In genomic region chr7:70764701-70765208, GRCh38 we compare ENCODE assay signal across 17 cellular contexts.
DNase-seq lines count a peak whose midpoint lies in the region; ATAC-seq and TF ChIP-seq lines count a peak whose summit lies in the region.
"Had no signal": no experiment of that assay in that cellular context is flagged by ENCODE, and none has a peak within 500 bp of the region (broad histone marks: within the 10 kb centered on the region; RNA-seq: fewer than 3 reads in every experiment).

No MANE protein-coding gene starts in this region.

- CTCF ChIA-PET in WTC11 (lab: Charles Lee), result no interaction called here

- H3K36me3 Mint-ChIP-seq in WTC11 (peaks cover 22% of the 10 kb centered on the region), nephron (ENCODE audit: low read depth) (peaks cover 72% of the 10 kb centered on the region), HFFc6 (ENCODE audit: low read depth) (peaks cover 4% of the 10 kb centered on the region; the same call in 1 of the 2 replicates)

- ATAC-seq in GM21526 (IDR thresholded peaks at IDR 0.05; ENCODE audit: low FRiP score, unreplicated experiment) (peak; percentile 14), WTC11 (no peak), GM21390 (IDR thresholded peaks at IDR 0.05; ENCODE audit: unreplicated experiment) (no peak)
- ATAC-seq: HCT116, pancreas had no signal

- no peak for TF ChIP-seq CTCF in GM12865 (IDR thresholded peaks at IDR 0.05; ENCODE audit: insufficient read depth, low read depth, low read length, missing control alignments)
- no peak for TF ChIP-seq CTCF in WTC11 (IDR thresholded peaks at IDR 0.05)
- TF ChIP-seq CTCF in nephron (IDR thresholded peaks at IDR 0.05; ENCODE audit: unreplicated experiment in 3 of 3), result no peak
- TF ChIP-seq CTCF in HFFc6 (IDR thresholded peaks at IDR 0.05), result no peak

- H3K27ac Mint-ChIP-seq in WTC11, result peak overlapping the region; percentile 40
- peak overlapping the region in 2 of 3 experiments; percentile 47 to 80 for H3K27ac Mint-ChIP-seq in nephron
- H3K27ac Mint-ChIP-seq in HFFc6, result no peak overlapping the region

- no peaks in the 10 kb centered on the region for H3K9me3 Mint-ChIP-seq in WTC11
- no peaks in the 10 kb centered on the region for H3K9me3 Mint-ChIP-seq in nephron
- peaks cover 56% of the 10 kb centered on the region for H3K9me3 Mint-ChIP-seq in HFFc6

- H3K4me1 Mint-ChIP-seq in WTC11, result peaks cover 38% of the 10 kb centered on the region
- peaks cover 34% of the 10 kb centered on the region for H3K4me1 Mint-ChIP-seq in nephron
- H3K4me1 Mint-ChIP-seq in HFFc6 (ENCODE audit: low read depth), result no peaks in the 10 kb centered on the region

- POLR2A ChIA-PET in WTC11 (lab: Charles Lee), result no interaction called here

- H3K4me3 ChIP-seq in GM12865 (ENCODE audit: low read depth, low read length), result peak overlapping the region; percentile 67
- H3K4me3 ChIP-seq: adrenal gland; BLaER1 treated with 17β-estradiol and CSF1 and Interleukin-3, amounts not matched to agents 10 nM and 100 nM; left ventricle myocardium inferior; MG63; pancreas; thyroid gland had no signal

- no peaks in the 10 kb centered on the region for H3K27me3 Mint-ChIP-seq in WTC11 (ENCODE audit: low read depth)
- no peaks in the 10 kb centered on the region for H3K27me3 Mint-ChIP-seq in nephron (ENCODE audit: low read depth)
- H3K27me3 Mint-ChIP-seq in HFFc6 (ENCODE audit: insufficient read depth), result no peaks in the 10 kb centered on the region

- peak; percentile 68 for DNase-seq in GM12865 (ENCODE audit: low read depth)
- DNase-seq in WTC11 (ENCODE audit: low spot score), result no peak
- no peak for DNase-seq in Kasumi-1 (lab: John Stamatoyannopoulos, UW)
- DNase-seq in HFFc6, result no peak
- DNase-seq: adrenal gland; DND-41; left ventricle myocardium inferior; MG63; NCI-H1694 treated with DMSO at 0.1 percent for 48 hours; pancreas; stimulated activated CD4-positive, alpha-beta T cell treated with anti-CD3 and anti-CD28 coated beads, Interleukin-4, amount 100 ng/mL, for 1 hour; thyroid gland had no signal

- H3K4me3 Mint-ChIP-seq in WTC11, result no peak overlapping the region
- H3K4me3 Mint-ChIP-seq in nephron, result no peak overlapping the region
- H3K4me3 Mint-ChIP-seq in HFFc6, result no peak overlapping the region

TF ChIP-seq in WTC11, 78 proteins besides CTCF, POLR2A, EP300 and RAD21:
- TF ChIP-seq PREB (CRISPR knock-in tag; IDR thresholded peaks at IDR 0.05; ENCODE audit: borderline replicate concordance), result no peak
- TF ChIP-seq E2F5 (CRISPR knock-in tag; IDR thresholded peaks at IDR 0.05), result no peak
- TF ChIP-seq E2F4 (CRISPR knock-in tag; IDR thresholded peaks at IDR 0.05; ENCODE audit: borderline replicate concordance, low read depth), result no peak
- no peak for TF ChIP-seq TP53 (CRISPR knock-in tag; IDR thresholded peaks at IDR 0.05)
- no peak for TF ChIP-seq NR3C1 (CRISPR knock-in tag; conservative IDR thresholded peaks at IDR 0.05; ENCODE audit: low read depth)
